In genomic region chr22:42994276-42994916, GRCh38 we compare ENCODE assay signal across 10 cellular contexts. TPM values are rescaled to one million over a fixed set of nuclear protein-coding genes. Genes with fewer than 3 reads are reported as not detected.
A peak's percentile ranks its signal among the peaks of the same experiment; 100 is the strongest.
DNase-seq lines count a peak whose midpoint lies in the region; ATAC-seq and TF ChIP-seq lines count a peak whose summit lies in the region.
"Had no signal": no experiment of that assay in that cellular context is flagged by ENCODE, and none has a peak within 500 bp of the region (broad histone marks: within the 10 kb centered on the region; RNA-seq: fewer than 3 reads in every experiment).

No MANE protein-coding gene starts in this region.

- intact Hi-C loops in left ventricle myocardium inferior (cut with micrococcal nuclease) (no loop called here), gastrocnemius medialis (cut with DNase I; ENCODE audit: low total_unique reads) (no loop called here)
- intact Hi-C loops in activated CD4-positive, alpha-beta T cell treated with anti-CD3 and anti-CD28 coated beads, Interleukin-2, amount 10 ng/mL, durations not matched to agents 24 days and 14 days (cut with micrococcal nuclease), result no loop called here

- H3K4me1 ChIP-seq in left ventricle myocardium inferior, result peaks cover 73% of the 10 kb centered on the region
- peaks cover 45 to 57% of the 10 kb centered on the region in 2 donors for H3K4me1 ChIP-seq in gastrocnemius medialis

- DNase-seq in AG10803 (ENCODE audit: low read depth) (no peak), astrocyte of the cerebellum (ENCODE audit: low read depth) (no peak), left ventricle myocardium inferior (no peak), gastrocnemius medialis (no peak), SW480 (ENCODE audit: low spot score) (no peak)
- DNase-seq in activated CD4-positive, alpha-beta T cell treated with anti-CD3 and anti-CD28 coated beads, Interleukin-2, amount 10 ng/mL, durations not matched to agents 24 days and 14 days, result no peak
- no peak for DNase-seq in activated CD4-positive, alpha-beta T cell treated with anti-CD3 and anti-CD28 coated beads for 1 hour
- DNase-seq: activated naive CD8-positive, alpha-beta T cell treated with anti-CD3 and anti-CD28 coated beads for 36 hours; CD4-positive, CD25-positive, alpha-beta regulatory T cell had no signal

- H3K9me3 ChIP-seq in left ventricle myocardium inferior (replicated peaks) (peaks cover 9% of the 10 kb centered on the region), gastrocnemius medialis (no peaks in the 10 kb centered on the region)

- H3K36me3 ChIP-seq in left ventricle myocardium inferior (no peaks in the 10 kb centered on the region), gastrocnemius medialis (no peaks in the 10 kb centered on the region)

- H3K9me3 Mint-ChIP-seq in activated CD4-positive, alpha-beta T cell treated with anti-CD3 and anti-CD28 coated beads, Interleukin-2, amount 10 ng/mL, durations not matched to agents 24 days and 14 days, result no peaks in the 10 kb centered on the region
- H3K9me3 Mint-ChIP-seq: activated naive CD8-positive, alpha-beta T cell treated with anti-CD3 and anti-CD28 coated beads for 36 hours had no signal

- no peaks in the 10 kb centered on the region for H3K27me3 ChIP-seq in left ventricle myocardium inferior (ENCODE audit: low read depth)
- H3K27me3 ChIP-seq in gastrocnemius medialis, result no peaks in the 10 kb centered on the region

- H3K27me3 Mint-ChIP-seq in activated CD4-positive, alpha-beta T cell treated with anti-CD3 and anti-CD28 coated beads, Interleukin-2, amount 10 ng/mL, durations not matched to agents 24 days and 14 days, result no peaks in the 10 kb centered on the region
- H3K27me3 Mint-ChIP-seq: activated naive CD8-positive, alpha-beta T cell treated with anti-CD3 and anti-CD28 coated beads for 36 hours; CD4-positive, CD25-positive, alpha-beta regulatory T cell had no signal

- H3K27ac Mint-ChIP-seq in activated CD4-positive, alpha-beta T cell treated with anti-CD3 and anti-CD28 coated beads, Interleukin-2, amount 10 ng/mL, durations not matched to agents 24 days and 14 days, result no peak overlapping the region
- H3K27ac Mint-ChIP-seq: activated naive CD8-positive, alpha-beta T cell treated with anti-CD3 and anti-CD28 coated beads for 36 hours had no signal

- peaks cover 22% of the 10 kb centered on the region for H3K4me1 Mint-ChIP-seq in activated CD4-positive, alpha-beta T cell treated with anti-CD3 and anti-CD28 coated beads, Interleukin-2, amount 10 ng/mL, durations not matched to agents 24 days and 14 days

- peak overlapping the region; percentile 80 for H3K27ac ChIP-seq in left ventricle myocardium inferior (replicated peaks)
- H3K27ac ChIP-seq in gastrocnemius medialis, result peak overlapping the region in 3 of 4 donors; percentile 39 to 71 (median 62)

- no peak overlapping the region for H3K4me3 Mint-ChIP-seq in activated CD4-positive, alpha-beta T cell treated with anti-CD3 and anti-CD28 coated beads, Interleukin-2, amount 10 ng/mL, durations not matched to agents 24 days and 14 days
- H3K4me3 Mint-ChIP-seq: activated naive CD8-positive, alpha-beta T cell treated with anti-CD3 and anti-CD28 coated beads for 36 hours; CD4-positive, CD25-positive, alpha-beta regulatory T cell had no signal

- ATAC-seq in gastrocnemius medialis, result no peak
- ATAC-seq in GM19328 (IDR thresholded peaks at IDR 0.05; ENCODE audit: unreplicated experiment), result no peak

- H3K4me3 ChIP-seq in AG10803 (ENCODE audit: low read length), result peak overlapping the region; percentile 56
- peak overlapping the region; percentile 6 for H3K4me3 ChIP-seq in astrocyte of the cerebellum (ENCODE audit: low read depth, low read length)
- peak overlapping the region; percentile 50 for H3K4me3 ChIP-seq in left ventricle myocardium inferior
- peak overlapping the region in 1 of 4 donors; percentile 26 for H3K4me3 ChIP-seq in gastrocnemius medialis

- TF ChIP-seq POLR2A in gastrocnemius medialis (IDR thresholded peaks at IDR 0.05), result no peak

- in situ Hi-C loops in astrocyte of the cerebellum (cut with HindIII; ENCODE audit: low sequenced_read_pairs) (no loop called here), gastrocnemius medialis (cut with MboI; ENCODE audit: low sequenced_read_pairs in 4 of 4) (no loop called here)

- H3K36me3 Mint-ChIP-seq in activated CD4-positive, alpha-beta T cell treated with anti-CD3 and anti-CD28 coated beads, Interleukin-2, amount 10 ng/mL, durations not matched to agents 24 days and 14 days (ENCODE audit: low read depth), result peaks cover 10% of the 10 kb centered on the region

- no peak for TF ChIP-seq CTCF in AG10803 (conservative IDR thresholded peaks at IDR 0.05; ENCODE audit: low read length)
- no peak for TF ChIP-seq CTCF in astrocyte of the cerebellum (IDR thresholded peaks at IDR 0.05; ENCODE audit: low read depth, low read length, missing control alignments)
- no peak for TF ChIP-seq CTCF in left ventricle myocardium inferior (IDR thresholded peaks at IDR 0.05; ENCODE audit: borderline replicate concordance)
- no peak for TF ChIP-seq CTCF in gastrocnemius medialis (IDR thresholded peaks at IDR 0.05 in 4 of 5, conservative IDR thresholded peaks at IDR 0.05 in 1 of 5)

RNA-seq across cellular contexts. Expression of gene PACSIN2, which starts 20.6 kb away (rescaled TPM):
- total RNA-seq in left ventricle myocardium inferior, result 64.8 TPM
- 10 to 100 TPM; 37.3 to 45.9 (median 39.8) TPM for total RNA-seq in gastrocnemius medialis
- total RNA-seq in activated CD4-positive, alpha-beta T cell treated with anti-CD3 and anti-CD28 coated beads, Interleukin-2, amount 10 ng/mL, durations not matched to agents 24 days and 14 days, result 32.5 and 33.0 TPM in 2 replicates
